ENCODE assay signal across 7 cellular contexts in genomic region chr11:96155627-96156378, GRCh38.
DNase-seq lines count a peak whose midpoint lies in the region; ATAC-seq lines count a peak whose summit lies in the region.

No MANE protein-coding gene starts in this region.

- no peaks in the 10 kb centered on the region for H3K27me3 ChIP-seq in adipocyte (replicated peaks; ENCODE audit: control insufficient read depth, insufficient read depth, low read length)

- H3K9me3 ChIP-seq in adipocyte (ENCODE audit: control insufficient read depth, low read length), result no peaks in the 10 kb centered on the region

- peaks cover 42% of the 10 kb centered on the region for H3K4me1 ChIP-seq in adipocyte (ENCODE audit: control insufficient read depth, insufficient read depth, low read length)

- intact Hi-C loops in left cardiac atrium (cut with DNase I), result no loop called here

- peak overlapping the region; percentile 73 for H3K4me3 ChIP-seq in adipocyte (ENCODE audit: low read length)

- peak overlapping the region; percentile 72 for H3K9ac ChIP-seq in adipocyte (ENCODE audit: low read length)

- DNase-seq in NCI-H460 (ENCODE audit: extremely low read depth, low read depth) (peak; percentile 73), adipocyte (ENCODE audit: low read depth) (peak; percentile 93), left cardiac atrium (peak; percentile 82), putamen (ENCODE audit: low spot score) (peak; percentile 59), NCI-H2107 treated with DMSO at 0.1 percent for 48 hours (lab: John Stamatoyannopoulos, UW; ENCODE audit: unreplicated experiment) (no peak)

- H3K36me3 ChIP-seq in adipocyte (ENCODE audit: control insufficient read depth, insufficient read depth, low read length, severe bottlenecking), result no peaks in the 10 kb centered on the region

- ATAC-seq in GM18511 (IDR thresholded peaks at IDR 0.05; ENCODE audit: unreplicated experiment), result peak; percentile 70
- ATAC-seq in HG02623 (IDR thresholded peaks at IDR 0.05; ENCODE audit: unreplicated experiment), result peak; percentile 57
- ATAC-seq in left cardiac atrium, result peak; percentile 81 to 85
